ENCODE assay signal across 8 cellular contexts in the genomic region with DNA sequence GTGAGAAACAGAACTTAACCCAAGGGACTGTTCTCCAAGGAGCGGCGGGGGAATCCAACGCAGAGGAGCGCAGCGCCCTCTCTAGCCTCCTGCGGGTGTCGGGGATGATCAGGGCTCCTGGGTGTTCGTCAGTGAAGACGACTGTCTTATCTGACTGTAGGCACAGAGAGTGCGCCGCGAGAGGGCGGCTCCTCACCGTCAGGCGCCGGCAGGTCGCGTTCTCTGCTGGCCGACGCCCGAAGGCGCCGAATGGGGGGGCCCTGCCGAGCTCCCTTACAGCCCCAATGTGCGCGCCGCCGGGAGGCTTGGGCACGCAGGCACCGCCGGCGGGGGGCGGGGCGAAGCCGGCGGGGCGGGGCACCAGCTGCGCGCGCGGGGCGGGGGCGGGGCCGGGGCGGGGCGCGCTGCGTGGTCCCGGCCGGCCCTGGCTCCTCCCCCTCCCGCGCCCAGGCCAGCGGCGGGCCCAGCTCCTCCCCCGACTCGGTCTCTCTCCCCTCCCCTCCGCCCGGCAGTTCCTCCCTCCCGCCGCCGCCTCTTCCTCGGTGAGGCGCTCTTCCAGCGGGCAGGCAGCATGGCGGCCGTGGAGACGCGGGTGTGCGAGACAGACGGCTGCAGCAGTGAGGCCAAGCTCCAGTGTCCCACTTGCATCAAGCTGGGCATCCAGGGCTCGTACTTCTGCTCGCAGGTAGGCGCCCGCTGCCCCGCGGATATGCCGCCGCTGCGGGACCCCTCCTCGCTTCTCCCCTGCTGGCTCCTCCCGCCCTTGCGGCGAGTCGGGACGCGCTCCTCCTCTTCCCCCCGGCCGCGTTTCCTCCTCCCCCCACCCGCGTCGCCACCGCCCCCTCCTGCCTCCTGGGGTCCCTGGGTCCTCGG. TPM values are rescaled to one million over a fixed set of nuclear protein-coding genes. Genes with fewer than 3 reads are reported as not detected.
A peak's percentile ranks its signal among the peaks of the same experiment; 100 is the strongest.
DNase-seq lines count a peak whose midpoint lies in the region; ATAC-seq, FAIRE-seq and TF ChIP-seq lines count a peak whose summit lies in the region.

METAP1 (plus strand) TSS at position 539 of the 873 bp plus-strand sequence; CDS start at position 572, 33 bp downstream.

- TF ChIP-seq POLR2A in GM15510 (IDR thresholded peaks at IDR 0.05; ENCODE audit: borderline replicate concordance, extremely low read depth, insufficient read length) = peak; percentile 87

- 0 to 1% (median 0%) methylated on average over 29 to 94 of the region's 94 CpGs for WGBS in psoas muscle, 3 donors

- peak within 1 kb of the TSS; percentile 90 for H3K4me3 Mint-ChIP-seq in T-helper 1 cell treated with Interleukin-12 subunit alpha and Interleukin-12 subunit beta and Interleukin-4 antibody, amounts not matched to agents 30 μg/mL and 1 μg/mL, for 36 hours

- peak within 1 kb of the TSS; percentile 99 for H3K27ac Mint-ChIP-seq in T-helper 1 cell treated with Interleukin-12 subunit alpha and Interleukin-12 subunit beta and Interleukin-4 antibody, amounts not matched to agents 30 μg/mL and 1 μg/mL, for 36 hours

- ATAC-seq in HG02885 (IDR thresholded peaks at IDR 0.05; ENCODE audit: poor library complexity, unreplicated experiment) (peak; percentile 94), left ventricle myocardium superior (peak; percentile 94), psoas muscle (peak; percentile 92 to 94 (median 92))

- H3K36me3 ChIP-seq in psoas muscle (ENCODE audit: insufficient read depth in 1 of 2, low read depth in 1 of 2) = no peaks in the 10 kb centered on the region

- no peaks in the 10 kb centered on the region for H3K27me3 Mint-ChIP-seq in T-helper 1 cell treated with Interleukin-12 subunit alpha and Interleukin-12 subunit beta and Interleukin-4 antibody, amounts not matched to agents 30 μg/mL and 1 μg/mL, for 36 hours (ENCODE audit: low read depth)

- peaks cover 13% of the 10 kb centered on the region for H3K4me1 ChIP-seq in psoas muscle

- no peaks in the 10 kb centered on the region for H3K9me3 ChIP-seq in psoas muscle

- H3K36me3 Mint-ChIP-seq in T-helper 1 cell treated with Interleukin-12 subunit alpha and Interleukin-12 subunit beta and Interleukin-4 antibody, amounts not matched to agents 30 μg/mL and 1 μg/mL, for 36 hours (ENCODE audit: low read depth) = no peaks in the 10 kb centered on the region

- H3K4me1 Mint-ChIP-seq in T-helper 1 cell treated with Interleukin-12 subunit alpha and Interleukin-12 subunit beta and Interleukin-4 antibody, amounts not matched to agents 30 μg/mL and 1 μg/mL, for 36 hours (ENCODE audit: low read depth) = peaks cover 22% of the 10 kb centered on the region

- no peaks in the 10 kb centered on the region for H3K27me3 ChIP-seq in psoas muscle (ENCODE audit: insufficient read depth in 3 of 3, low read length in 2 of 3)

- peak within 1 kb of the TSS; percentile 94 for H3K27ac ChIP-seq in psoas muscle

- TF ChIP-seq CTCF in psoas muscle (IDR thresholded peaks at IDR 0.05) = peak; percentile 49

- intact Hi-C loops in left ventricle myocardium superior (cut with micrococcal nuclease) (loop anchor here (5.0 kb wide), 1 partner anchor 62 kb away; no protein-coding TSS in a partner anchor), psoas muscle (cut with DNase I) (loop anchor here (2.0 to 10.0 kb wide), 3 partner anchors 61 to 851 kb away; partner anchors contain the start of gene STPG2 (in 1 of the 2))

- peak; percentile 40 for FAIRE-seq in urothelium cell line (lab: Jason Lieb, UNC)

- DNase-seq in NCI-H1694 (lab: John Stamatoyannopoulos, UW) = peak; percentile 73
- DNase-seq in amygdala (lab: John Stamatoyannopoulos, UW) = peak; percentile 54 to 98 (median 92)
- DNase-seq in left ventricle myocardium superior = peak; percentile 97
- peak; percentile 96 to 98 for DNase-seq in psoas muscle
- peak; percentile 95 for DNase-seq in urothelium cell line (ENCODE audit: low spot score)

- no peaks in the 10 kb centered on the region for H3K9me3 Mint-ChIP-seq in T-helper 1 cell treated with Interleukin-12 subunit alpha and Interleukin-12 subunit beta and Interleukin-4 antibody, amounts not matched to agents 30 μg/mL and 1 μg/mL, for 36 hours

- H3K4me3 ChIP-seq in psoas muscle = peak within 1 kb of the TSS; percentile 98

RNA-seq across cellular contexts. Expression of gene METAP1, which starts in this region (rescaled TPM):
- 75.8 TPM for total RNA-seq in left ventricle myocardium superior
- total RNA-seq in psoas muscle = 10 to 100 TPM; 18.2 to 36.9 (median 30.0) TPM
- polyA plus RNA-seq in psoas muscle = 10 to 100 TPM; 17.1 to 26.4 (median 23.4) TPM

Comparison
In these comparisons a context has a peak if more than half of its experiments do, and no peak if none do; other contexts are left out.
1. Peak in every context shown above with its lines: DNase-seq, ATAC-seq, H3K4me3 ChIP-seq and H3K27ac ChIP-seq.